In the genomic region with DNA sequence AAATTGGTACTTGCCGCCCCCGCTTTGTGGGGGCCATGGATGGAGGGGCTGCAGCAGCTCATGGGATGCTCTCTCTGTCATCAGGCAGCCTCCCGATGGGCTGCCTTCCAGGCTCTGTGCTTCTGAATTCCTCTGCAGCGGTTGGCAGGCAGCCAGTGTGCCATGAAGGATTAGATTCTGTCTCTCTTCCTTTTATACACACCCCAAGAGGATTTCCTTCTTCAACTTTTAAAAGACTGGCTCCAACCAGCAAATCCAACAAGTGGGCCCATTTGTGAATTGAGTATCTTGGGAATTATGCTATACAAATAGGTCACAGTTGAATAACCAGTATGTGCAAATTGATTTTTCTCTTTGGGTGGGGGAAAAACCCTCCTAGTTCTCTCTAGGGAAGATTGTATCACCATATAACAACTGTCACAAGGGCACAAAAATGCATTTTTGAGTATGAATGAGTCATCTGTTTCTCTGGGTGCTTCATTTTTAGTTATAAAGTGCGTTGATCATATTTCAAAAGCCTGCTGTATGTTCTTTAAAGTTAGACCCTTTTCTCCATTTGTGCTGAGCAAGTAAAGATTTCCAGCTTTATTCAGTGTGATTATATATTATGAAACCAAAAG, we compare ENCODE assay signal across 1 cellular context.
TF ChIP-seq lines count a peak whose summit lies in the region.

No MANE protein-coding gene starts in this region.

TF ChIP-seq in K562, 482 proteins besides CTCF, POLR2A, EP300 and RAD21 (continued from another document and continues in another):
- TF ChIP-seq RB1 (IDR thresholded peaks at IDR 0.05; ENCODE audit: low read depth) (no peak), ZNF431 (CRISPR knock-in tag; IDR thresholded peaks at IDR 0.05) (no peak), ZBTB1 (CRISPR knock-in tag; IDR thresholded peaks at IDR 0.05; ENCODE audit: borderline replicate concordance, low read depth) (no peak), ELF1 (tag; IDR thresholded peaks at IDR 0.05) (no peak), ZNF507 (tag; conservative IDR thresholded peaks at IDR 0.05) (no peak), ZNF57 (CRISPR knock-in tag; IDR thresholded peaks at IDR 0.05) (no peak), RFX7 (CRISPR knock-in tag; IDR thresholded peaks at IDR 0.05) (no peak), U2AF2 (optimal IDR thresholded peaks at IDR 0.05; ENCODE audit: low read depth, low read length) (no peak), DACH1 (IDR thresholded peaks at IDR 0.05; ENCODE audit: partially characterized antibody) (no peak), BDP1 (IDR thresholded peaks at IDR 0.05; ENCODE audit: insufficient read depth, insufficient read length) (no peak), SMARCA4 (IDR thresholded peaks at IDR 0.05) (peak; percentile 35; the same call in 1 of the 2 replicates), FOSL1 (tag; conservative IDR thresholded peaks at IDR 0.05) (peak; percentile 60), DPF2 (IDR thresholded peaks at IDR 0.05) (peak; percentile 57), GATAD2A (IDR thresholded peaks at IDR 0.05) (no peak), ARID1B (IDR thresholded peaks at IDR 0.05) (peak; percentile 37; the same call in 1 of the 2 replicates), TCFL5 (CRISPR knock-in tag; conservative IDR thresholded peaks at IDR 0.05) (no peak), ATF7 (IDR thresholded peaks at IDR 0.05) (no peak), ZKSCAN8 (CRISPR knock-in tag; IDR thresholded peaks at IDR 0.05) (no peak), PHTF2 (CRISPR knock-in tag; IDR thresholded peaks at IDR 0.05) (no peak), ZNF197 (CRISPR knock-in tag; IDR thresholded peaks at IDR 0.05; ENCODE audit: low read depth) (no peak), PTTG1 (tag; IDR thresholded peaks at IDR 0.05; ENCODE audit: low read depth) (no peak), BRD9 (IDR thresholded peaks at IDR 0.05; ENCODE audit: low read depth, partially characterized antibody) (no peak), MCM3 (IDR thresholded peaks at IDR 0.05) (no peak), POLR2H (tag; IDR thresholded peaks at IDR 0.05; ENCODE audit: low read depth) (no peak), RFX5 (IDR thresholded peaks at IDR 0.05; ENCODE audit: low read depth, low read length) (no peak), PURB (CRISPR knock-in tag; IDR thresholded peaks at IDR 0.05; ENCODE audit: low read depth) (no peak), ZFP36 (IDR thresholded peaks at IDR 0.05; ENCODE audit: low read depth, low read length, partially characterized antibody) (no peak), MTA3 (IDR thresholded peaks at IDR 0.05; ENCODE audit: borderline replicate concordance) (no peak), TEAD4 (IDR thresholded peaks at IDR 0.05; ENCODE audit: low read length) (no peak), TEAD4 (CRISPR knock-in tag; IDR thresholded peaks at IDR 0.05; ENCODE audit: borderline replicate concordance) (no peak), NFRKB (IDR thresholded peaks at IDR 0.05; ENCODE audit: low read depth) (no peak), LCOR (CRISPR knock-in tag; IDR thresholded peaks at IDR 0.05) (no peak), CBX1 (IDR thresholded peaks at IDR 0.05; ENCODE audit: low read depth) (no peak), ZC3H4 (CRISPR knock-in tag; IDR thresholded peaks at IDR 0.05; ENCODE audit: borderline replicate concordance) (no peak), JUNB (CRISPR knock-in tag; conservative IDR thresholded peaks at IDR 0.05) (no peak), CHCHD3 (CRISPR knock-in tag; IDR thresholded peaks at IDR 0.05) (no peak), THRAP3 (IDR thresholded peaks at IDR 0.05; ENCODE audit: borderline replicate concordance) (no peak), KDM4B (IDR thresholded peaks at IDR 0.05; ENCODE audit: borderline replicate concordance in 2 of 2, low read depth in 1 of 2) (no peak), C11orf30 (IDR thresholded peaks at IDR 0.05; ENCODE audit: low read depth) (peak; percentile 44), MCM5 (IDR thresholded peaks at IDR 0.05; ENCODE audit: low read depth) (no peak), GABPA (tag; conservative IDR thresholded peaks at IDR 0.05; ENCODE audit: low read depth) (no peak)
- TF ChIP-seq, protein P1, sequence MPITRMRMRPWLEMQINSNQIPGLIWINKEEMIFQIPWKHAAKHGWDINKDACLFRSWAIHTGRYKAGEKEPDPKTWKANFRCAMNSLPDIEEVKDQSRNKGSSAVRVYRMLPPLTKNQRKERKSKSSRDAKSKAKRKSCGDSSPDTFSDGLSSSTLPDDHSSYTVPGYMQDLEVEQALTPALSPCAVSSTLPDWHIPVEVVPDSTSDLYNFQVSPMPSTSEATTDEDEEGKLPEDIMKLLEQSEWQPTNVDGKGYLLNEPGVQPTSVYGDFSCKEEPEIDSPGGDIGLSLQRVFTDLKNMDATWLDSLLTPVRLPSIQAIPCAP (CRISPR knock-in tag; IDR thresholded peaks at IDR 0.05; ENCODE audit: borderline replicate concordance), result no peak
- TF ChIP-seq, protein P2, sequence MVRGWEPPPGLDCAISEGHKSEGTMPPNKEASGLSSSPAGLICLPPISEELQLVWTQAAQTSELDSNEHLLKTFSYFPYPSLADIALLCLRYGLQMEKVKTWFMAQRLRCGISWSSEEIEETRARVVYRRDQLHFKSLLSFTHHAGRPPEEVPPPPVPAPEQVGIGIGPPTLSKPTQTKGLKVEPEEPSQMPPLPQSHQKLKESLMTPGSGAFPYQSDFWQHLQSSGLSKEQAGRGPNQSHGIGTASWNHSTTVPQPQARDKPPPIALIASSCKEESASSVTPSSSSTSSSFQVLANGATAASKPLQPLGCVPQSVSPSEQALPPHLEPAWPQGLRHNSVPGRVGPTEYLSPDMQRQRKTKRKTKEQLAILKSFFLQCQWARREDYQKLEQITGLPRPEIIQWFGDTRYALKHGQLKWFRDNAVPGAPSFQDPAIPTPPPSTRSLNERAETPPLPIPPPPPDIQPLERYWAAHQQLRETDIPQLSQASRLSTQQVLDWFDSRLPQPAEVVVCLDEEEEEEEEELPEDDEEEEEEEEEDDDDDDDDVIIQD (CRISPR knock-in tag; IDR thresholded peaks at IDR 0.05), result no peak
- TF ChIP-seq, protein P3, sequence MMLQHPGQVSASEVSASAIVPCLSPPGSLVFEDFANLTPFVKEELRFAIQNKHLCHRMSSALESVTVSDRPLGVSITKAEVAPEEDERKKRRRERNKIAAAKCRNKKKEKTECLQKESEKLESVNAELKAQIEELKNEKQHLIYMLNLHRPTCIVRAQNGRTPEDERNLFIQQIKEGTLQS (IDR thresholded peaks at IDR 0.05), result peak; percentile 83
- TF ChIP-seq, protein P3 (CRISPR knock-in tag; conservative IDR thresholded peaks at IDR 0.05), result no peak
- TF ChIP-seq, protein P4, sequence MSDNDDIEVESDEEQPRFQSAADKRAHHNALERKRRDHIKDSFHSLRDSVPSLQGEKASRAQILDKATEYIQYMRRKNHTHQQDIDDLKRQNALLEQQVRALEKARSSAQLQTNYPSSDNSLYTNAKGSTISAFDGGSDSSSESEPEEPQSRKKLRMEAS (CRISPR knock-in tag; IDR thresholded peaks at IDR 0.05), result no peak
- TF ChIP-seq, protein P5, sequence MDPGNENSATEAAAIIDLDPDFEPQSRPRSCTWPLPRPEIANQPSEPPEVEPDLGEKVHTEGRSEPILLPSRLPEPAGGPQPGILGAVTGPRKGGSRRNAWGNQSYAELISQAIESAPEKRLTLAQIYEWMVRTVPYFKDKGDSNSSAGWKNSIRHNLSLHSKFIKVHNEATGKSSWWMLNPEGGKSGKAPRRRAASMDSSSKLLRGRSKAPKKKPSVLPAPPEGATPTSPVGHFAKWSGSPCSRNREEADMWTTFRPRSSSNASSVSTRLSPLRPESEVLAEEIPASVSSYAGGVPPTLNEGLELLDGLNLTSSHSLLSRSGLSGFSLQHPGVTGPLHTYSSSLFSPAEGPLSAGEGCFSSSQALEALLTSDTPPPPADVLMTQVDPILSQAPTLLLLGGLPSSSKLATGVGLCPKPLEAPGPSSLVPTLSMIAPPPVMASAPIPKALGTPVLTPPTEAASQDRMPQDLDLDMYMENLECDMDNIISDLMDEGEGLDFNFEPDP (CRISPR knock-in tag; IDR thresholded peaks at IDR 0.05), result no peak
- TF ChIP-seq, protein P6, sequence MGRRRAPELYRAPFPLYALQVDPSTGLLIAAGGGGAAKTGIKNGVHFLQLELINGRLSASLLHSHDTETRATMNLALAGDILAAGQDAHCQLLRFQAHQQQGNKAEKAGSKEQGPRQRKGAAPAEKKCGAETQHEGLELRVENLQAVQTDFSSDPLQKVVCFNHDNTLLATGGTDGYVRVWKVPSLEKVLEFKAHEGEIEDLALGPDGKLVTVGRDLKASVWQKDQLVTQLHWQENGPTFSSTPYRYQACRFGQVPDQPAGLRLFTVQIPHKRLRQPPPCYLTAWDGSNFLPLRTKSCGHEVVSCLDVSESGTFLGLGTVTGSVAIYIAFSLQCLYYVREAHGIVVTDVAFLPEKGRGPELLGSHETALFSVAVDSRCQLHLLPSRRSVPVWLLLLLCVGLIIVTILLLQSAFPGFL (CRISPR knock-in tag; IDR thresholded peaks at IDR 0.05), result no peak
- TF ChIP-seq, protein P7, sequence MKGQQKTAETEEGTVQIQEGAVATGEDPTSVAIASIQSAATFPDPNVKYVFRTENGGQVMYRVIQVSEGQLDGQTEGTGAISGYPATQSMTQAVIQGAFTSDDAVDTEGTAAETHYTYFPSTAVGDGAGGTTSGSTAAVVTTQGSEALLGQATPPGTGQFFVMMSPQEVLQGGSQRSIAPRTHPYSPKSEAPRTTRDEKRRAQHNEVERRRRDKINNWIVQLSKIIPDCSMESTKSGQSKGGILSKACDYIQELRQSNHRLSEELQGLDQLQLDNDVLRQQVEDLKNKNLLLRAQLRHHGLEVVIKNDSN (CRISPR knock-in tag; IDR thresholded peaks at IDR 0.05), result no peak
- TF ChIP-seq, protein P8, sequence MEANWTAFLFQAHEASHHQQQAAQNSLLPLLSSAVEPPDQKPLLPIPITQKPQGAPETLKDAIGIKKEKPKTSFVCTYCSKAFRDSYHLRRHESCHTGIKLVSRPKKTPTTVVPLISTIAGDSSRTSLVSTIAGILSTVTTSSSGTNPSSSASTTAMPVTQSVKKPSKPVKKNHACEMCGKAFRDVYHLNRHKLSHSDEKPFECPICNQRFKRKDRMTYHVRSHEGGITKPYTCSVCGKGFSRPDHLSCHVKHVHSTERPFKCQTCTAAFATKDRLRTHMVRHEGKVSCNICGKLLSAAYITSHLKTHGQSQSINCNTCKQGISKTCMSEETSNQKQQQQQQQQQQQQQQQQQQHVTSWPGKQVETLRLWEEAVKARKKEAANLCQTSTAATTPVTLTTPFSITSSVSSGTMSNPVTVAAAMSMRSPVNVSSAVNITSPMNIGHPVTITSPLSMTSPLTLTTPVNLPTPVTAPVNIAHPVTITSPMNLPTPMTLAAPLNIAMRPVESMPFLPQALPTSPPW (CRISPR knock-in tag; IDR thresholded peaks at IDR 0.05), result peak; percentile 40
- TF ChIP-seq, protein P9, sequence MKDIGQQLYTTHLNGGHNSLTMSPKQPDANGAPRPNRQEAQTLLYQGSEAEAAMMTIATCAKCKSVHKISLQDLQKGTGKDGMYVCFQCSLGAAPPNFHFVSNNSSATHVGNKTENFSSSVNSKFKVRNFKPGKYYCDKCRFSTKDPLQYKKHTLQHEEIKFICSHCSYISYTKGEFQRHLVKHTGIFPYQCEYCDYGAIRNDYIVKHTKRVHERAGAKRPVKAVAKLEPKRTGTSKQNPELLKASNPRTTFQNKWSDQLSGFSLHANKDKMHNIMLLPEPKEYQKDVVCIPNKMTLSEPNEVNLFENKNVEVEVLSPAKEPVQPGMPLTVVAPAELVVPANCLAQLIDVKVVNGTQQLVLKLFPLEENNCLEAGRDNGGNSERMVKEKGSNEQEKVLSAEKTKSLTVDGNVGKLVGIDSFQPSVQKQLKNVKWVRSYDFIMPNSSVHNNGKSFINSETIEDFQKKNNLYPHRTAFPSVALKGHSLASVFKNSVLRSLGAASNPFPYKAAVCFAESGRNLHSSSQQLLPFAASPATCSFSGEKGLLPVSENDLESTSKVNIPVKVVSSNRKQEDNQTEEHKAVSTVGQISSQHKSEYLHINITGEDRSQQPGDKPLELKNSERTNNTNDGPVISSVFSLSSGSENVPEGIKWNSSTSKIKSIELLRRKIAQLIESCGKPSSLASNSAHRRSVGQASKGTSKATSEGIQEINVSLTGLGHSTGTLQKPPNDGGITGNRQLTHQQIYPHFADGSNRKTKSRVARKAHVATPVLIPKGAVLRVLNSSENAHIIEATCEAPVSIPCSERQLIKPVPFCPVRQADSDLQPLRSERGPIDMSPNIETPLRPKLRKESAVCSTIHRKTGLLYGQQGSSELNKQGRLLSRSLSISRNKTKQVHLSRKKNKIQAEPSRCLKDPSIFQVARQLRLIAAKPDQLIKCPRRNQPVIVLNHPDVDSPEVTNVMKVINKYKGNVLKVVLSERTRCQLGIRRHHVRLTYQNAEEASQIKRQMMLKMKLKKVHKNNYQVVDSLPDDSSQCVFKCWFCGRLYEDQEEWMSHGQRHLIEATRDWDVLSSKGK (CRISPR knock-in tag; IDR thresholded peaks at IDR 0.05), result no peak
- TF ChIP-seq, protein P10, sequence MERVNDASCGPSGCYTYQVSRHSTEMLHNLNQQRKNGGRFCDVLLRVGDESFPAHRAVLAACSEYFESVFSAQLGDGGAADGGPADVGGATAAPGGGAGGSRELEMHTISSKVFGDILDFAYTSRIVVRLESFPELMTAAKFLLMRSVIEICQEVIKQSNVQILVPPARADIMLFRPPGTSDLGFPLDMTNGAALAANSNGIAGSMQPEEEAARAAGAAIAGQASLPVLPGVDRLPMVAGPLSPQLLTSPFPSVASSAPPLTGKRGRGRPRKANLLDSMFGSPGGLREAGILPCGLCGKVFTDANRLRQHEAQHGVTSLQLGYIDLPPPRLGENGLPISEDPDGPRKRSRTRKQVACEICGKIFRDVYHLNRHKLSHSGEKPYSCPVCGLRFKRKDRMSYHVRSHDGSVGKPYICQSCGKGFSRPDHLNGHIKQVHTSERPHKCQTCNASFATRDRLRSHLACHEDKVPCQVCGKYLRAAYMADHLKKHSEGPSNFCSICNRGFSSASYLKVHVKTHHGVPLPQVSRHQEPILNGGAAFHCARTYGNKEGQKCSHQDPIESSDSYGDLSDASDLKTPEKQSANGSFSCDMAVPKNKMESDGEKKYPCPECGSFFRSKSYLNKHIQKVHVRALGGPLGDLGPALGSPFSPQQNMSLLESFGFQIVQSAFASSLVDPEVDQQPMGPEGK (CRISPR knock-in tag; IDR thresholded peaks at IDR 0.05; ENCODE audit: borderline replicate concordance), result no peak
- TF ChIP-seq, protein P11, sequence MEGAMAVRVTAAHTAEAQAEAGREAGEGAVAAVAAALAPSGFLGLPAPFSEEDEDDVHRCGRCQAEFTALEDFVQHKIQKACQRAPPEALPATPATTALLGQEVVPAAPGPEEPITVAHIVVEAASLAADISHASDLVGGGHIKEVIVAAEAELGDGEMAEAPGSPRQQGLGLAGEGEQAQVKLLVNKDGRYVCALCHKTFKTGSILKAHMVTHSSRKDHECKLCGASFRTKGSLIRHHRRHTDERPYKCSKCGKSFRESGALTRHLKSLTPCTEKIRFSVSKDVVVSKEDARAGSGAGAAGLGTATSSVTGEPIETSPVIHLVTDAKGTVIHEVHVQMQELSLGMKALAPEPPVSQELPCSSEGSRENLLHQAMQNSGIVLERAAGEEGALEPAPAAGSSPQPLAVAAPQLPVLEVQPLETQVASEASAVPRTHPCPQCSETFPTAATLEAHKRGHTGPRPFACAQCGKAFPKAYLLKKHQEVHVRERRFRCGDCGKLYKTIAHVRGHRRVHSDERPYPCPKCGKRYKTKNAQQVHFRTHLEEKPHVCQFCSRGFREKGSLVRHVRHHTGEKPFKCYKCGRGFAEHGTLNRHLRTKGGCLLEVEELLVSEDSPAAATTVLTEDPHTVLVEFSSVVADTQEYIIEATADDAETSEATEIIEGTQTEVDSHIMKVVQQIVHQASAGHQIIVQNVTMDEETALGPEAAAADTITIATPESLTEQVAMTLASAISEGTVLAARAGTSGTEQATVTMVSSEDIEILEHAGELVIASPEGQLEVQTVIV (CRISPR knock-in tag; IDR thresholded peaks at IDR 0.05; ENCODE audit: borderline replicate concordance), result no peak
